Comparison of ENCODE assay signal across 13 cellular contexts in genomic region chr2:220779918-220780317, GRCh38.
DNase-seq lines count a peak whose midpoint lies in the region; ATAC-seq and TF ChIP-seq lines count a peak whose summit lies in the region.
"Had no signal": no experiment of that assay in that cellular context is flagged by ENCODE, and none has a peak within 500 bp of the region (broad histone marks: within the 10 kb centered on the region; RNA-seq: fewer than 3 reads in every experiment).

No MANE protein-coding gene starts in this region.

- no peak overlapping the region for H3K9ac ChIP-seq in mesenchymal stem cell (ENCODE audit: low read length)

- H3K79me1 ChIP-seq in mesenchymal stem cell (replicated peaks; ENCODE audit: low read length, poor library complexity, severe bottlenecking) = no peaks in the 10 kb centered on the region

- H2AFZ ChIP-seq in ACC112 (ENCODE audit: low read length, unreplicated experiment) (peak overlapping the region; percentile 69), mesenchymal stem cell (ENCODE audit: low read depth, low read length) (no peak overlapping the region)

- no peak for TF ChIP-seq CTCF in choroid plexus epithelial cell (conservative IDR thresholded peaks at IDR 0.05; ENCODE audit: low read depth, low read length)

- H3K4me3 ChIP-seq in ACC112 (ENCODE audit: low read depth, low read length) = peak overlapping the region; percentile 61; the same call in 1 of the 2 replicates
- H3K4me3 ChIP-seq in choroid plexus epithelial cell (ENCODE audit: low read depth, low read length) = no peak overlapping the region
- peak overlapping the region in 1 of 2 experiments; percentile 22 for H3K4me3 ChIP-seq in mesenchymal stem cell (ENCODE audit: insufficient read depth in 1 of 2, low read depth in 1 of 2, low read length in 2 of 2)
- H3K4me3 ChIP-seq: right lobe of liver had no signal

- H3K23ac ChIP-seq in mesenchymal stem cell (ENCODE audit: low read length in 2 of 2) = no peak overlapping the region

- H3K14ac ChIP-seq in mesenchymal stem cell (ENCODE audit: low read length in 2 of 2) = no peak overlapping the region

- H2AK5ac ChIP-seq in mesenchymal stem cell (ENCODE audit: low read length, severe bottlenecking) = no peak overlapping the region

- no peaks in the 10 kb centered on the region for H3K27me3 ChIP-seq in ACC112 (ENCODE audit: insufficient read depth, low read length)
- no peaks in the 10 kb centered on the region for H3K27me3 ChIP-seq in mesenchymal stem cell (ENCODE audit: control insufficient read depth in 1 of 2, insufficient read depth in 1 of 2, low read length in 2 of 2)
- H3K27me3 ChIP-seq: right lobe of liver had no signal

- ATAC-seq in HG03342 (IDR thresholded peaks at IDR 0.05; ENCODE audit: unreplicated experiment) = no peak
- ATAC-seq: right lobe of liver had no signal

- H3K4me2 ChIP-seq in mesenchymal stem cell (ENCODE audit: low read length, poor library complexity, severe bottlenecking) = no peak overlapping the region

- peak; percentile 71 for DNase-seq in choroid plexus epithelial cell (ENCODE audit: low read depth)
- peak; percentile 62 for DNase-seq in mesenchymal stem cell
- DNase-seq in amniotic stem cell (lab: John Stamatoyannopoulos, UW) = no peak
- no peak for DNase-seq in GM19238 (ENCODE audit: insufficient read length, low spot score)
- DNase-seq in OCI-M2 (lab: John Stamatoyannopoulos, UW; ENCODE audit: unreplicated experiment) = no peak
- DNase-seq: ACHN; activated CD8-positive, alpha-beta memory T cell treated with anti-CD3 and anti-CD28 coated beads for 24 hours; activated naive CD8-positive, alpha-beta T cell treated with anti-CD3 and anti-CD28 coated beads for 36 hours; right lobe of liver had no signal

- no peak overlapping the region for H2BK120ac ChIP-seq in mesenchymal stem cell (ENCODE audit: low read depth, low read length)

- TF ChIP-seq RAD21 in Ishikawa (IDR thresholded peaks at IDR 0.05; ENCODE audit: low read depth) = no peak

- H2BK15ac ChIP-seq in mesenchymal stem cell (ENCODE audit: low read depth, poor library complexity, severe bottlenecking) = no peak overlapping the region

- no peak overlapping the region for H3K27ac ChIP-seq in ACC112 (ENCODE audit: low read depth, low read length)
- H3K27ac ChIP-seq in mesenchymal stem cell (ENCODE audit: low read length, poor library complexity, severe bottlenecking) = peak overlapping the region; percentile 48
- H3K27ac ChIP-seq: HL-60, right lobe of liver had no signal

- no peaks in the 10 kb centered on the region for H3K36me3 ChIP-seq in ACC112 (ENCODE audit: insufficient read depth, low read length)
- H3K36me3 ChIP-seq in mesenchymal stem cell (ENCODE audit: control insufficient read depth in 1 of 2, insufficient read depth in 2 of 2, low read depth in 1 of 2, low read length in 2 of 2) = no peaks in the 10 kb centered on the region
- H3K36me3 ChIP-seq: right lobe of liver had no signal

- no peak overlapping the region for H4K91ac ChIP-seq in mesenchymal stem cell (ENCODE audit: low read length)

- no peak overlapping the region for H4K8ac ChIP-seq in mesenchymal stem cell (ENCODE audit: low read length)

- no peak overlapping the region for H3K18ac ChIP-seq in mesenchymal stem cell (ENCODE audit: low read depth in 1 of 2, low read length in 2 of 2)

- 67% methylated on average over 1 of the region's 2 CpGs for WGBS in mesenchymal stem cell

- no peak overlapping the region for H3K4ac ChIP-seq in mesenchymal stem cell (ENCODE audit: low read depth in 1 of 2, low read length in 2 of 2)

- H3K9me3 ChIP-seq in mesenchymal stem cell (ENCODE audit: control insufficient read depth, low read length) = peaks cover 5% of the 10 kb centered on the region
- H3K9me3 ChIP-seq: right lobe of liver had no signal

- no peak overlapping the region for H2BK5ac ChIP-seq in mesenchymal stem cell (ENCODE audit: low read depth, low read length, poor library complexity, severe bottlenecking)

- H3K79me2 ChIP-seq in ACC112 (ENCODE audit: control insufficient read depth, insufficient read depth, low read length, unreplicated experiment) = no peaks in the 10 kb centered on the region

- no peak for TF ChIP-seq EP300 in Ishikawa (IDR thresholded peaks at IDR 0.05; ENCODE audit: borderline replicate concordance)

- H3K4me1 ChIP-seq in ACC112 (ENCODE audit: control insufficient read depth, insufficient read depth, low read length, unreplicated experiment) (peaks cover 10% of the 10 kb centered on the region), mesenchymal stem cell (ENCODE audit: control insufficient read depth, insufficient read depth, low read depth, low read length) (peaks cover 1% of the 10 kb centered on the region)
- H3K4me1 ChIP-seq: right lobe of liver had no signal

- no peak overlapping the region for H2BK12ac ChIP-seq in mesenchymal stem cell (ENCODE audit: low read length in 2 of 2)

TF ChIP-seq in Ishikawa, 13 proteins besides CTCF, POLR2A, EP300 and RAD21:
- TF ChIP-seq TEAD4 (IDR thresholded peaks at IDR 0.05) (peak; percentile 27; the same call in 1 of the 2 replicates), REST (IDR thresholded peaks at IDR 0.05; ENCODE audit: low read depth) (no peak), TCF12 (IDR thresholded peaks at IDR 0.05; ENCODE audit: low read depth) (no peak)
TF ChIP-seq in Ishikawa: peak in this region for 1.

Comparison
In these comparisons a context has a peak if more than half of its experiments do, and no peak if none do; other contexts are left out.
1. DNase-seq: peak in choroid plexus epithelial cell (single experiment) and mesenchymal stem cell (single experiment); none in amniotic stem cell (single experiment), GM19238 (single experiment) and OCI-M2 (single experiment).